Comparison of ENCODE assay signal across 23 cellular contexts in genomic region chr16:62406387-62406786, GRCh38.
A peak's percentile ranks its signal among the peaks of the same experiment; 100 is the strongest.
DNase-seq lines count a peak whose midpoint lies in the region; ATAC-seq, FAIRE-seq and TF ChIP-seq lines count a peak whose summit lies in the region.
"Had no signal": no experiment of that assay in that cellular context is flagged by ENCODE, and none has a peak within 500 bp of the region (broad histone marks: within the 10 kb centered on the region; RNA-seq: fewer than 3 reads in every experiment).

No MANE protein-coding gene starts in this region.

- no peak for TF ChIP-seq POLR2A in HepG2 (IDR thresholded peaks at IDR 0.05; ENCODE audit: insufficient read depth in 1 of 2, low read depth in 2 of 2, low read length in 2 of 2)
- TF ChIP-seq POLR2A in right lobe of liver (IDR thresholded peaks at IDR 0.05) = no peak
- no peak for TF ChIP-seq POLR2A in IMR-90 (IDR thresholded peaks at IDR 0.05; ENCODE audit: low read depth, low read length)

- H3K79me1 ChIP-seq in IMR-90 (ENCODE audit: low read depth in 1 of 2, low read length in 2 of 2) = no peaks in the 10 kb centered on the region

- ATAC-seq in HepG2 = no peak
- ATAC-seq in right lobe of liver = no peak
- ATAC-seq in IMR-90 (ENCODE audit: low read depth) = no peak

- BruUV-seq in HepG2 (replicated peaks; lab: Mats Ljungman, UMichigan) = no TSS peak
- no TSS peak for BruUV-seq in IMR-90 (replicated peaks; lab: Mats Ljungman, UMichigan)
- no TSS peak for BruUV-seq in Calu3 (replicated peaks; lab: Mats Ljungman, UMichigan)

- no peak overlapping the region for H2BK5ac ChIP-seq in IMR-90 (ENCODE audit: low read depth, low read length, poor library complexity, severe bottlenecking)

- no peak for DNase-seq in HepG2 (ENCODE audit: low spot score)
- no peak for DNase-seq in right lobe of liver
- DNase-seq in IMR-90 = no peak
- DNase-seq in Calu3 = no peak
- no peak for DNase-seq in kidney glomerular epithelial cell (lab: John Stamatoyannopoulos, UW)
- DNase-seq: 8988T; ACHN; BE2C; C1 segment of cervical spinal cord; CD4-positive, alpha-beta memory T cell; CD4-positive, CD25-positive, alpha-beta regulatory T cell; CD8-positive, alpha-beta memory T cell; COR-L47; DMS79 treated with DMSO at 0.1 percent for 48 hours; GF-D8 had no signal

- no peak overlapping the region for H3K27ac Mint-ChIP-seq in Calu3 (ENCODE audit: unreplicated experiment)
- H3K27ac Mint-ChIP-seq: CD14-positive monocyte; CD4-positive, alpha-beta memory T cell; CD4-positive, CD25-positive, alpha-beta regulatory T cell; CD8-positive, alpha-beta memory T cell had no signal

- H2AK9ac ChIP-seq in IMR-90 (replicated peaks; ENCODE audit: low read depth, low read length, poor library complexity) = no peak overlapping the region

- TF ChIP-seq CTCF in HepG2 (CRISPR knock-in tag; IDR thresholded peaks at IDR 0.05) = no peak
- TF ChIP-seq CTCF in right lobe of liver (IDR thresholded peaks at IDR 0.05) = no peak
- TF ChIP-seq CTCF in IMR-90 (conservative IDR thresholded peaks at IDR 0.05; ENCODE audit: low read depth, low read length) = no peak
- TF ChIP-seq CTCF in Calu3 (IDR thresholded peaks at IDR 0.05; ENCODE audit: unreplicated experiment) = no peak

- H4K20me1 ChIP-seq in HepG2 (ENCODE audit: insufficient read depth, low read length) (no peaks in the 10 kb centered on the region), IMR-90 (ENCODE audit: insufficient read depth, low read length) (no peaks in the 10 kb centered on the region)
- H4K20me1 ChIP-seq: BLaER1 had no signal

- dilution Hi-C loops in IMR-90 (cut with HindIII; ENCODE audit: low sequenced_read_pairs, unreplicated experiment) = no loop called here

- H3K4me1 ChIP-seq in HepG2 (ENCODE audit: insufficient read depth, low read length) = no peaks in the 10 kb centered on the region
- no peaks in the 10 kb centered on the region for H3K4me1 ChIP-seq in right lobe of liver
- no peaks in the 10 kb centered on the region for H3K4me1 ChIP-seq in IMR-90 (ENCODE audit: control insufficient read depth, insufficient read depth, low read length)
- H3K4me1 ChIP-seq in neuron (ENCODE audit: insufficient read depth, low read length) = peaks cover 13% of the 10 kb centered on the region
- H3K4me1 ChIP-seq: BE2C, BLaER1 had no signal

- no peaks in the 10 kb centered on the region for H3K36me3 Mint-ChIP-seq in Calu3 (ENCODE audit: insufficient read depth, unreplicated experiment)
- H3K36me3 Mint-ChIP-seq: CD14-positive monocyte; CD4-positive, alpha-beta memory T cell; CD4-positive, CD25-positive, alpha-beta regulatory T cell; CD8-positive, alpha-beta memory T cell had no signal

- TF ChIP-seq RAD21 in HepG2 (CRISPR knock-in tag; IDR thresholded peaks at IDR 0.05) = no peak
- no peak for TF ChIP-seq RAD21 in IMR-90 (IDR thresholded peaks at IDR 0.05; ENCODE audit: low read length)

- peaks cover 10% of the 10 kb centered on the region for H3K9me3 Mint-ChIP-seq in Calu3 (ENCODE audit: low read depth, unreplicated experiment)

- H3K56ac ChIP-seq in IMR-90 (ENCODE audit: extremely low read depth, insufficient read depth, low read length) = no peak overlapping the region

- no peak overlapping the region for H3K4ac ChIP-seq in IMR-90 (ENCODE audit: low read depth, low read length)

- H3K27ac ChIP-seq in HepG2 (ENCODE audit: extremely low read length, insufficient read depth, low read length) = no peak overlapping the region
- H3K27ac ChIP-seq in right lobe of liver = no peak overlapping the region
- no peak overlapping the region for H3K27ac ChIP-seq in IMR-90 (ENCODE audit: insufficient read depth, low read length)
- H3K27ac ChIP-seq: BLaER1 had no signal

- H4K8ac ChIP-seq in IMR-90 (ENCODE audit: low read depth in 2 of 2, low read length in 2 of 2) = no peak overlapping the region

- H3K23ac ChIP-seq in IMR-90 (ENCODE audit: low read depth, low read length) = no peak overlapping the region

- H2AFZ ChIP-seq in HepG2 (ENCODE audit: low read length) (no peak overlapping the region), IMR-90 (replicated peaks; ENCODE audit: low read length, poor library complexity) (no peak overlapping the region), neuron (ENCODE audit: low read depth, low read length) (peak overlapping the region; percentile 46)

- no peak overlapping the region for H2BK120ac ChIP-seq in IMR-90 (ENCODE audit: low read depth, low read length)

- CTCF ChIA-PET in HepG2 (lab: Yijun Ruan, JAX; ENCODE audit: low intra/inter-chr PET ratio, low total read pairs) = no interaction called here
- CTCF ChIA-PET in IMR-90 (lab: Yijun Ruan, JAX) = no interaction called here
- CTCF ChIA-PET in Calu3 (lab: Charles Lee) = no interaction called here

- no peaks in the 10 kb centered on the region for H3K4me1 Mint-ChIP-seq in Calu3 (ENCODE audit: low read depth, unreplicated experiment)
- H3K4me1 Mint-ChIP-seq: CD14-positive monocyte; CD4-positive, alpha-beta memory T cell; CD4-positive, CD25-positive, alpha-beta regulatory T cell; CD8-positive, alpha-beta memory T cell had no signal

- no peak overlapping the region for H4K91ac ChIP-seq in IMR-90 (ENCODE audit: insufficient read depth, low read depth, low read length)

- H3K4me3 Mint-ChIP-seq in Calu3 (ENCODE audit: low read depth, unreplicated experiment) = no peak overlapping the region
- H3K4me3 Mint-ChIP-seq: CD14-positive monocyte; CD4-positive, alpha-beta memory T cell; CD4-positive, CD25-positive, alpha-beta regulatory T cell; CD8-positive, alpha-beta memory T cell had no signal

- intact Hi-C loops in HepG2 (cut with micrococcal nuclease; ENCODE audit: unreplicated experiment) (no loop called here), right lobe of liver (cut with DNase I) (no loop called here), IMR-90 (cut with micrococcal nuclease) (no loop called here), Calu3 (cut with micrococcal nuclease; ENCODE audit: unreplicated experiment) (no loop called here)

- no peak overlapping the region for H3K18ac ChIP-seq in IMR-90 (ENCODE audit: low read depth, low read length)

- no peak overlapping the region for H3K4me2 ChIP-seq in HepG2 (ENCODE audit: low read depth, low read length)
- no peak overlapping the region for H3K4me2 ChIP-seq in IMR-90 (ENCODE audit: low read depth, low read length)
- H3K4me2 ChIP-seq: BLaER1 had no signal

- H3K36me3 ChIP-seq in HepG2 (replicated peaks in 1 of 2; ENCODE audit: control insufficient read depth in 1 of 2, insufficient read depth in 2 of 2, low read length in 2 of 2) = no peaks in the 10 kb centered on the region
- H3K36me3 ChIP-seq in right lobe of liver = no peaks in the 10 kb centered on the region
- no peaks in the 10 kb centered on the region for H3K36me3 ChIP-seq in IMR-90 (ENCODE audit: control insufficient read depth, insufficient read depth, low read length)
- no peaks in the 10 kb centered on the region for H3K36me3 ChIP-seq in neuron (ENCODE audit: insufficient read depth, low read length)
- H3K36me3 ChIP-seq: BE2C, BLaER1 had no signal

- no peak for TF ChIP-seq EP300 in HepG2 (IDR thresholded peaks at IDR 0.05; ENCODE audit: low read depth in 2 of 2, low read length in 2 of 2)
- no peak for TF ChIP-seq EP300 in HepG2 (CRISPR knock-in tag; IDR thresholded peaks at IDR 0.05; ENCODE audit: borderline replicate concordance)

- H3K9me1 ChIP-seq in IMR-90 (ENCODE audit: insufficient read depth, low read length) = no peaks in the 10 kb centered on the region

- no peak overlapping the region for H2AK5ac ChIP-seq in IMR-90 (ENCODE audit: low read depth, low read length)

- H3K27me3 Mint-ChIP-seq in Calu3 (ENCODE audit: unreplicated experiment) = no peaks in the 10 kb centered on the region
- H3K27me3 Mint-ChIP-seq: CD4-positive, alpha-beta memory T cell; CD4-positive, CD25-positive, alpha-beta regulatory T cell; CD8-positive, alpha-beta memory T cell had no signal

- H3K4me3 ChIP-seq in HepG2 (replicated peaks in 1 of 3; ENCODE audit: insufficient read depth in 1 of 3, low read depth in 2 of 3, low read length in 3 of 3) (no peak overlapping the region), right lobe of liver (no peak overlapping the region), IMR-90 (ENCODE audit: insufficient read depth, low read depth, low read length) (no peak overlapping the region), neuron (ENCODE audit: low read length) (no peak overlapping the region)
- H3K4me3 ChIP-seq: BLaER1 had no signal

- in situ Hi-C loops in HepG2 (cut with HindIII; ENCODE audit: extremely low pct_ligation_motif_present, low pct_unique_long_range_greater_than_20kb) = no loop called here
- in situ Hi-C loops in IMR-90 (cut with MboI; ENCODE audit: low sequenced_read_pairs) = no loop called here

- H3K9me3 ChIP-seq in HepG2 (ENCODE audit: low read length) = peaks cover 76% of the 10 kb centered on the region
- H3K9me3 ChIP-seq in right lobe of liver = no peaks in the 10 kb centered on the region
- peaks cover 5% of the 10 kb centered on the region for H3K9me3 ChIP-seq in IMR-90 (ENCODE audit: control insufficient read depth, insufficient read depth, low read length)
- peaks cover 6% of the 10 kb centered on the region for H3K9me3 ChIP-seq in neuron (ENCODE audit: low read length)
- H3K9me3 ChIP-seq: BE2C, BLaER1 had no signal

- no peak overlapping the region for H2BK15ac ChIP-seq in IMR-90 (ENCODE audit: low read depth, low read length)

- no peak overlapping the region for H4K5ac ChIP-seq in IMR-90 (ENCODE audit: low read depth, low read length)

- H2BK20ac ChIP-seq in IMR-90 (ENCODE audit: low read depth, low read length) = no peak overlapping the region

- no peak for FAIRE-seq in HepG2 (lab: Jason Lieb, UNC)
- FAIRE-seq: A204.1, D721Med, G401.6, GM12891, GM19239 had no signal

- no peaks in the 10 kb centered on the region for H3K79me2 ChIP-seq in HepG2 (ENCODE audit: insufficient read depth, low read length)

- H3K14ac ChIP-seq in IMR-90 (replicated peaks; ENCODE audit: low read depth, low read length) = no peak overlapping the region

- H3K27me3 ChIP-seq in HepG2 (ENCODE audit: control insufficient read depth in 1 of 2, insufficient read depth in 2 of 2, low read length in 2 of 2) = no peaks in the 10 kb centered on the region
- H3K27me3 ChIP-seq in right lobe of liver = no peaks in the 10 kb centered on the region
- H3K27me3 ChIP-seq in IMR-90 (ENCODE audit: control insufficient read depth, insufficient read depth, low read length) = no peaks in the 10 kb centered on the region
- H3K27me3 ChIP-seq in neuron (ENCODE audit: insufficient read depth, low read length) = no peaks in the 10 kb centered on the region
- H3K27me3 ChIP-seq: BE2C, BLaER1 had no signal

- no peak overlapping the region for H3K9ac ChIP-seq in HepG2 (ENCODE audit: insufficient read depth, low read depth, low read length)
- no peak overlapping the region for H3K9ac ChIP-seq in IMR-90 (ENCODE audit: low read depth, low read length)
- H3K9ac ChIP-seq: BLaER1 had no signal

- POLR2A ChIA-PET in HepG2 (lab: Yijun Ruan, JAX) (no interaction called here), IMR-90 (lab: Charles Lee; ENCODE audit: unreplicated experiment) (no interaction called here)

TF ChIP-seq in HepG2, 621 proteins besides CTCF, POLR2A, EP300 and RAD21 (continues in another document):
- TF ChIP-seq KLF9 (CRISPR knock-in tag; IDR thresholded peaks at IDR 0.05; ENCODE audit: low read depth) = no peak
- peak; percentile 49; the same call in 1 of the 2 replicates for TF ChIP-seq CEBPB (IDR thresholded peaks at IDR 0.05; ENCODE audit: borderline replicate concordance, low read depth, low read length)

TF ChIP-seq in IMR-90, 13 proteins besides CTCF, POLR2A, EP300 and RAD21 (continues in another document):
- TF ChIP-seq CEBPB (IDR thresholded peaks at IDR 0.05; ENCODE audit: low read depth, low read length) (0 out of 2 replicates have a peak, but pooled peaks have one; percentile 19), FOS (IDR thresholded peaks at IDR 0.05; ENCODE audit: low read depth, low read length) (no peak)
